ENCODE assay signal across 1 cellular context in genomic region chr20:59484228-59484627, GRCh38.
TF ChIP-seq lines count a peak whose summit lies in the region.

No MANE protein-coding gene starts in this region.

TF ChIP-seq in SK-N-SH, 30 proteins besides CTCF, POLR2A, EP300 and RAD21 (continued from another document):
- TF ChIP-seq MAX (IDR thresholded peaks at IDR 0.05; ENCODE audit: low read depth) (no peak), RFX5 (IDR thresholded peaks at IDR 0.05; ENCODE audit: low read length) (no peak), MXI1 (IDR thresholded peaks at IDR 0.05; ENCODE audit: low read depth, low read length) (no peak), FOSL2 (IDR thresholded peaks at IDR 0.05; ENCODE audit: borderline replicate concordance, low read depth) (no peak), ELF1 (IDR thresholded peaks at IDR 0.05) (no peak)
